Comparison of ENCODE assay signal across 1 cellular context in genomic region chr11:102204174-102204573, GRCh38.
TF ChIP-seq lines count a peak whose summit lies in the region.

No MANE protein-coding gene starts in this region.

TF ChIP-seq in IMR-90, 13 proteins besides CTCF, POLR2A, EP300 and RAD21:
- TF ChIP-seq MAZ (IDR thresholded peaks at IDR 0.05; ENCODE audit: borderline replicate concordance, low read depth, low read length), result no peak
- TF ChIP-seq, protein P1, sequence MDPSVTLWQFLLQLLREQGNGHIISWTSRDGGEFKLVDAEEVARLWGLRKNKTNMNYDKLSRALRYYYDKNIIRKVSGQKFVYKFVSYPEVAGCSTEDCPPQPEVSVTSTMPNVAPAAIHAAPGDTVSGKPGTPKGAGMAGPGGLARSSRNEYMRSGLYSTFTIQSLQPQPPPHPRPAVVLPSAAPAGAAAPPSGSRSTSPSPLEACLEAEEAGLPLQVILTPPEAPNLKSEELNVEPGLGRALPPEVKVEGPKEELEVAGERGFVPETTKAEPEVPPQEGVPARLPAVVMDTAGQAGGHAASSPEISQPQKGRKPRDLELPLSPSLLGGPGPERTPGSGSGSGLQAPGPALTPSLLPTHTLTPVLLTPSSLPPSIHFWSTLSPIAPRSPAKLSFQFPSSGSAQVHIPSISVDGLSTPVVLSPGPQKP (IDR thresholded peaks at IDR 0.05; ENCODE audit: borderline replicate concordance, low read depth, low read length), result no peak
- TF ChIP-seq RCOR1 (IDR thresholded peaks at IDR 0.05; ENCODE audit: insufficient replicate concordance, low read length), result no peak
- TF ChIP-seq MXI1 (IDR thresholded peaks at IDR 0.05; ENCODE audit: borderline replicate concordance, low read depth, low read length), result no peak
- no peak for TF ChIP-seq CHD1 (IDR thresholded peaks at IDR 0.05; ENCODE audit: low read depth, low read length)
- TF ChIP-seq NFE2L2 (IDR thresholded peaks at IDR 0.05; ENCODE audit: low read depth, low read length), result no peak
- TF ChIP-seq, protein P2, sequence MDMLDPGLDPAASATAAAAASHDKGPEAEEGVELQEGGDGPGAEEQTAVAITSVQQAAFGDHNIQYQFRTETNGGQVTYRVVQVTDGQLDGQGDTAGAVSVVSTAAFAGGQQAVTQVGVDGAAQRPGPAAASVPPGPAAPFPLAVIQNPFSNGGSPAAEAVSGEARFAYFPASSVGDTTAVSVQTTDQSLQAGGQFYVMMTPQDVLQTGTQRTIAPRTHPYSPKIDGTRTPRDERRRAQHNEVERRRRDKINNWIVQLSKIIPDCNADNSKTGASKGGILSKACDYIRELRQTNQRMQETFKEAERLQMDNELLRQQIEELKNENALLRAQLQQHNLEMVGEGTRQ (IDR thresholded peaks at IDR 0.05; ENCODE audit: low read depth, low read length), result no peak
- no peak for TF ChIP-seq MAFK (IDR thresholded peaks at IDR 0.05; ENCODE audit: low read depth, low read length)
- no peak for TF ChIP-seq BHLHE40 (IDR thresholded peaks at IDR 0.05; ENCODE audit: low read depth, low read length)
- TF ChIP-seq CEBPB (IDR thresholded peaks at IDR 0.05; ENCODE audit: low read depth, low read length), result no peak
- TF ChIP-seq RFX5 (IDR thresholded peaks at IDR 0.05; ENCODE audit: low read depth, low read length), result no peak
- TF ChIP-seq FOS (IDR thresholded peaks at IDR 0.05; ENCODE audit: low read depth, low read length), result no peak
- no peak for TF ChIP-seq SMC3 (IDR thresholded peaks at IDR 0.05; ENCODE audit: low read depth, low read length)
